Comparison of ENCODE assay signal across 14 cellular contexts in the genomic region with DNA sequence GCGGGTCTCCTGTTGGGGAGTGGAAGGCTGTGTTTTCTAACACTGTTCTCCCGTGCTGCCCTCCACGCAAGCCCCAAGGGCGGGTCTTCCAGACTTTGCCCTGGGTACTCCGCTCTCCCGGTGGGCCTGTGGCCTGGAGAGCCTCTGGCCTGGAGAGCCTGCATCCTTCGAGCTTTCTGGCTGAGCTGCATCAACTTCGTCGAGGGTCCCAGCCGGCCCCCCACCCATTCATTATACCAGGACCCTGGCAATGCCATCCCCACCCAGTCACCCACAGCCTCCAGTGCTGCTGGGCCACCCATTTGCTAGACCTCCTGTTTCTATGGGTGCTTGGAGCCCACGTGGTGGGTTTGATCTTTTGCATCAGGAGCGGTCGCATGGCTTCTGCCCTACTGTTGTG.
"Had no signal": no experiment of that assay in that cellular context is flagged by ENCODE, and none has a peak within 500 bp of the region (broad histone marks: within the 10 kb centered on the region; RNA-seq: fewer than 3 reads in every experiment).

No MANE protein-coding gene starts in this region.

- DNase-seq: cerebellar nuclear complex; dermis blood vessel endothelial cell; effector CD4-positive, alpha-beta T cell; erythroblast; foreskin keratinocyte; immature natural killer cell; kidney; left cardiac atrium; left ventricle myocardium inferior; lower lobe of right lung; naive B cell; sigmoid colon; stimulated activated CD4-positive, alpha-beta T cell treated with anti-CD3 and anti-CD28 coated beads, Interleukin-4, amount 100 ng/mL, for 4 hours; transverse colon had no signal

- ATAC-seq: foreskin keratinocyte, left cardiac atrium, lower lobe of right lung had no signal
